ENCODE assay signal across 8 cellular contexts in genomic region chr1:172429324-172430127, GRCh38. TPM values are rescaled to one million over a fixed set of nuclear protein-coding genes. Genes with fewer than 3 reads are reported as not detected.
DNase-seq lines count a peak whose midpoint lies in the region; ATAC-seq and TF ChIP-seq lines count a peak whose summit lies in the region.

No MANE protein-coding gene starts in this region.

- H3K9me3 ChIP-seq in left ventricle myocardium inferior (replicated peaks) = no peaks in the 10 kb centered on the region

- H3K4me3 ChIP-seq in left ventricle myocardium inferior (no peak overlapping the region), skeletal muscle cell (ENCODE audit: low read depth, low read length) (no peak overlapping the region)

- no peaks in the 10 kb centered on the region for H3K9me3 Mint-ChIP-seq in activated naive CD8-positive, alpha-beta T cell treated with anti-CD3 and anti-CD28 coated beads, Interleukin-2, amount 50 U/mL, for 24 hours

- TF ChIP-seq CTCF in left ventricle myocardium inferior (IDR thresholded peaks at IDR 0.05; ENCODE audit: borderline replicate concordance) = peak; percentile 74

- no peaks in the 10 kb centered on the region for H3K4me1 ChIP-seq in left ventricle myocardium inferior

- peak; percentile 81 for DNase-seq in DMS53 (lab: John Stamatoyannopoulos, UW)
- peak; percentile 60 for DNase-seq in HT1080 (ENCODE audit: low read depth)
- DNase-seq in NOMO-1 (lab: John Stamatoyannopoulos, UW; ENCODE audit: unreplicated experiment in 2 of 2) = peak; percentile 42 to 73
- DNase-seq in activated naive CD8-positive, alpha-beta T cell treated with anti-CD3 and anti-CD28 coated beads, Interleukin-2, amount 50 U/mL, for 24 hours = peak; percentile 27
- DNase-seq in left ventricle myocardium inferior = no peak
- DNase-seq in skeletal muscle cell (ENCODE audit: low read depth) = peak; percentile 26

- no peaks in the 10 kb centered on the region for H3K27me3 Mint-ChIP-seq in activated naive CD8-positive, alpha-beta T cell treated with anti-CD3 and anti-CD28 coated beads, Interleukin-2, amount 50 U/mL, for 24 hours

- H3K27ac ChIP-seq in left ventricle myocardium inferior (replicated peaks) = no peak overlapping the region

- peaks cover 40% of the 10 kb centered on the region for H3K4me1 Mint-ChIP-seq in activated naive CD8-positive, alpha-beta T cell treated with anti-CD3 and anti-CD28 coated beads, Interleukin-2, amount 50 U/mL, for 24 hours

- H3K4me3 Mint-ChIP-seq in activated naive CD8-positive, alpha-beta T cell treated with anti-CD3 and anti-CD28 coated beads, Interleukin-2, amount 50 U/mL, for 24 hours = no peak overlapping the region

- no peaks in the 10 kb centered on the region for H3K27me3 ChIP-seq in left ventricle myocardium inferior (ENCODE audit: low read depth)

- H3K36me3 Mint-ChIP-seq in activated naive CD8-positive, alpha-beta T cell treated with anti-CD3 and anti-CD28 coated beads, Interleukin-2, amount 50 U/mL, for 24 hours (ENCODE audit: low read depth) = peaks cover 2% of the 10 kb centered on the region

- no peaks in the 10 kb centered on the region for H3K36me3 ChIP-seq in left ventricle myocardium inferior

- intact Hi-C loops in left ventricle myocardium inferior (cut with micrococcal nuclease) = loop anchor here (10.0 kb wide), 1 partner anchor 65 kb away; no protein-coding TSS in a partner anchor

- peak; percentile 55 for ATAC-seq in activated naive CD8-positive, alpha-beta T cell treated with anti-CD3 and anti-CD28 coated beads, Interleukin-2, amount 50 U/mL, for 24 hours
- no peak for ATAC-seq in GM18907 (IDR thresholded peaks at IDR 0.05; ENCODE audit: unreplicated experiment)
- no peak for ATAC-seq in GM19455 (IDR thresholded peaks at IDR 0.05; ENCODE audit: unreplicated experiment)

- no peak overlapping the region for H3K27ac Mint-ChIP-seq in activated naive CD8-positive, alpha-beta T cell treated with anti-CD3 and anti-CD28 coated beads, Interleukin-2, amount 50 U/mL, for 24 hours

RNA-seq across cellular contexts. Expression of gene C1orf105, which starts 9.0 kb away (rescaled TPM):
- not detected in 2 replicates for total RNA-seq in HT1080 (2014; rRNA removed; shearing (Covaris generic))
- not detected in 2 replicates for polyA plus RNA-seq in HT1080 (2015; cell fraction: cytosol; rRNA removed)
- not detected in 2 replicates for polyA plus RNA-seq in HT1080 (2015; cell fraction: nucleus; rRNA removed)
- 8.5 TPM for total RNA-seq in left ventricle myocardium inferior

RNA-seq across cellular contexts. Expression of gene PIGC, which starts 14.3 kb away (rescaled TPM):
- 21.5 and 21.9 TPM in 2 replicates for total RNA-seq in HT1080 (2014; rRNA removed; shearing (Covaris generic))
- 34.7 and 38.2 TPM in 2 replicates for polyA plus RNA-seq in HT1080 (2015; cell fraction: cytosol; rRNA removed)
- polyA plus RNA-seq in HT1080 (2015; cell fraction: nucleus; rRNA removed) = 27.3 and 29.2 TPM in 2 replicates
- total RNA-seq in left ventricle myocardium inferior = 15.4 TPM
